In genomic region chr6:16141514-16141913, GRCh38 we compare ENCODE assay signal across 11 cellular contexts. TPM values are rescaled to one million over a fixed set of nuclear protein-coding genes. Genes with fewer than 3 reads are reported as not detected.
DNase-seq lines count a peak whose midpoint lies in the region; ATAC-seq, FAIRE-seq and TF ChIP-seq lines count a peak whose summit lies in the region.
"Had no signal": no experiment of that assay in that cellular context is flagged by ENCODE, and none has a peak within 500 bp of the region (broad histone marks: within the 10 kb centered on the region; RNA-seq: fewer than 3 reads in every experiment).

No MANE protein-coding gene starts in this region.

- no peak overlapping the region for H3K9ac ChIP-seq in GM12878 (ENCODE audit: control insufficient read depth, insufficient read depth, low read length)

- in situ Hi-C loops in GM12878 (cut with MboI), result no loop called here
- in situ Hi-C loops in gastrocnemius medialis (cut with MboI; ENCODE audit: low sequenced_read_pairs in 4 of 4), result no loop called here
- in situ Hi-C loops in ACHN (cut with HindIII; ENCODE audit: low pct_ligation_motif_present, low pct_unique_long_range_greater_than_20kb, low sequenced_read_pairs), result no loop called here

- TF ChIP-seq RAD21 in GM12878 (IDR thresholded peaks at IDR 0.05; ENCODE audit: insufficient read depth, low read depth, low read length), result no peak

- no peak for TF ChIP-seq CTCF in heart left ventricle (IDR thresholded peaks at IDR 0.05)
- no peak for TF ChIP-seq CTCF in GM12878 (IDR thresholded peaks at IDR 0.05 in 2 of 3, conservative IDR thresholded peaks at IDR 0.05 in 1 of 3; ENCODE audit: control insufficient read depth in 2 of 3, extremely low read depth in 1 of 3, insufficient read depth in 1 of 3, low read depth in 3 of 3, low read length in 3 of 3)
- TF ChIP-seq CTCF in gastrocnemius medialis (IDR thresholded peaks at IDR 0.05 in 4 of 5, conservative IDR thresholded peaks at IDR 0.05 in 1 of 5), result no peak

- POLR2A ChIA-PET in GM12878 (lab: Charles Lee), result no interaction called here

- no peak for FAIRE-seq in GM12878 (lab: Jason Lieb, UNC)
- FAIRE-seq: A549, GM18507 had no signal

- TF ChIP-seq POLR2A in heart left ventricle (IDR thresholded peaks at IDR 0.05), result no peak
- no peak for TF ChIP-seq POLR2A in GM12878 (IDR thresholded peaks at IDR 0.05; ENCODE audit: low read depth, low read length)
- TF ChIP-seq POLR2A in gastrocnemius medialis (IDR thresholded peaks at IDR 0.05), result no peak

- DNase-seq in heart left ventricle, result peak in 1 of 5 donors; percentile 38
- DNase-seq in left cardiac atrium, result no peak
- DNase-seq in GM12878 (ENCODE audit: low read depth, low spot score), result no peak
- peak in 1 of 2 donors; percentile 42 for DNase-seq in gastrocnemius medialis
- no peak for DNase-seq in medulla oblongata (ENCODE audit: extremely low spot score)
- DNase-seq in ACHN, result no peak
- DNase-seq: DMS 273 treated with DMSO at 0.1 percent for 48 hours, HCEC 1CT, HFFc6 had no signal

- H3K4me2 ChIP-seq in GM12878 (ENCODE audit: control insufficient read depth, insufficient read depth), result no peak overlapping the region
- H3K4me2 ChIP-seq: A549 had no signal

- no peak for TF ChIP-seq EP300 in GM12878 (IDR thresholded peaks at IDR 0.05; ENCODE audit: borderline replicate concordance in 1 of 2, control insufficient read depth in 1 of 2, low read depth in 2 of 2, low read length in 2 of 2)

- BruUV-seq in GM12878 (replicated peaks; lab: Mats Ljungman, UMichigan), result no TSS peak

- H3K9me3 ChIP-seq in heart left ventricle (no peaks in the 10 kb centered on the region), GM12878 (replicated peaks; ENCODE audit: control insufficient read depth, insufficient read depth, low read length) (no peaks in the 10 kb centered on the region), gastrocnemius medialis (no peaks in the 10 kb centered on the region)
- H3K9me3 ChIP-seq: A549 had no signal

- H3K27ac ChIP-seq in heart left ventricle (no peak overlapping the region), GM12878 (ENCODE audit: control insufficient read depth, insufficient read depth) (no peak overlapping the region), gastrocnemius medialis (peak overlapping the region; percentile 98 to 100 (median 99))
- H3K27ac ChIP-seq: A549 had no signal

- SMC1A ChIA-PET in GM12878 (lab: Charles Lee; ENCODE audit: uncharacterized antibody, unreplicated experiment), result interaction anchor here (0.9 to 4.1 kb wide), 5 partner anchors 9 to 41 kb away, joined by 3 to 30 read pairs (median 5); no protein-coding TSS in a partner anchor

- CTCF ChIA-PET in GM12878 (lab: Yijun Ruan, JAX), result interaction anchor here (3.3 kb wide), 1 partner anchor 9 kb away, joined by 17 read pairs; no protein-coding TSS in a partner anchor

- ATAC-seq in heart left ventricle (peak in 3 of 4 donors; percentile 47 to 76 (median 69)), left cardiac atrium (no peak), GM12878 (no peak), gastrocnemius medialis (peak in 1 of 2 donors; percentile 20)
- ATAC-seq: A549 had no signal

- H3K36me3 ChIP-seq in heart left ventricle (peaks cover 0 to 61% (median 52%) of the 10 kb centered on the region in 9 donors), GM12878 (ENCODE audit: control insufficient read depth in 2 of 2, insufficient read depth in 2 of 2, low read length in 1 of 2) (peaks cover 15 to 51% of the 10 kb centered on the region in 2 experiments), gastrocnemius medialis (peaks cover 0 to 48% of the 10 kb centered on the region in 2 donors)

- intact Hi-C loops in heart left ventricle (cut with DNase I) (no loop called here), left cardiac atrium (cut with DNase I) (no loop called here), GM12878 (cut with micrococcal nuclease; ENCODE audit: unreplicated experiment) (no loop called here), gastrocnemius medialis (cut with DNase I; ENCODE audit: low total_unique reads) (no loop called here)

- H3K4me3 ChIP-seq in heart left ventricle (no peak overlapping the region), GM12878 (no peak overlapping the region), gastrocnemius medialis (no peak overlapping the region)
- H3K4me3 ChIP-seq: A549 had no signal

- H3K4me1 ChIP-seq in heart left ventricle (peaks cover 0 to 65% (median 41%) of the 10 kb centered on the region in 12 donors), GM12878 (ENCODE audit: control insufficient read depth, insufficient read depth, low read length) (peaks cover 5% of the 10 kb centered on the region; the same call in 1 of the 2 replicates), gastrocnemius medialis (peaks cover 95 to 99% of the 10 kb centered on the region in 2 donors)

- H2AFZ ChIP-seq in GM12878 (ENCODE audit: control insufficient read depth, low read depth, low read length), result no peak overlapping the region

- RAD21 ChIA-PET in GM12878 (lab: Charles Lee; ENCODE audit: unreplicated experiment), result no interaction called here

- peaks cover 35% of the 10 kb centered on the region for H3K79me2 ChIP-seq in GM12878 (ENCODE audit: control insufficient read depth, insufficient read depth, low read length)

- H4K20me1 ChIP-seq in GM12878 (ENCODE audit: control insufficient read depth, insufficient read depth), result no peaks in the 10 kb centered on the region; the same call in 1 of the 2 replicates

- H3K27me3 ChIP-seq in heart left ventricle, result no peaks in the 10 kb centered on the region
- H3K27me3 ChIP-seq in GM12878 (replicated peaks in 1 of 2; ENCODE audit: control insufficient read depth in 2 of 2, insufficient read depth in 2 of 2, low read length in 1 of 2), result no peaks in the 10 kb centered on the region
- H3K27me3 ChIP-seq in gastrocnemius medialis, result no peaks in the 10 kb centered on the region

TF ChIP-seq in GM12878, 131 proteins besides CTCF, POLR2A, EP300 and RAD21:
- TF ChIP-seq E2F8 (IDR thresholded peaks at IDR 0.05; ENCODE audit: low read depth, partially characterized antibody), result peak; percentile 37
- no peak for TF ChIP-seq SIN3A (IDR thresholded peaks at IDR 0.05; ENCODE audit: low read depth, low read length)

RNA-seq across cellular contexts. Expression of gene MYLIP, which starts 12.6 kb away (rescaled TPM):
- total RNA-seq in heart left ventricle, result 10 to 100 TPM in 8 of 9 donors, 1 to 10 TPM in 1; 6.6 to 19.9 (median 13.7) TPM
- 10 to 100 TPM in 1 of 2 donors, 1 to 10 TPM in 1; 7.2 to 12.4 TPM for polyA plus RNA-seq in heart left ventricle
- total RNA-seq in left cardiac atrium, result 10 to 100 TPM; 11.3 to 24.0 TPM
- 123 and 131 TPM in 2 replicates for total RNA-seq in GM12878 (2013; cell fraction: nucleolus; rRNA removed)
- total RNA-seq in GM12878 (2014; rRNA removed), result 12.9 and 15.1 TPM in 2 replicates
- 12.8 and 13.0 TPM in 2 replicates for total RNA-seq in GM12878 (2014; rRNA removed; fragmentation: Illumina TruSeq; extraction: Trizol)
- 14.7 and 15.2 TPM in 2 replicates for total RNA-seq in GM12878 (2021)
- 10.8 TPM for polyA plus RNA-seq in GM12878 (2011; ENCODE audit: low read depth)
- 122 and 123 TPM in 2 replicates for polyA plus RNA-seq in GM12878 (2011; rRNA removed)
- 73.6 and 81.0 TPM in 2 replicates for polyA plus RNA-seq in GM12878 (2011; cell fraction: cytosol; rRNA removed)
- polyA plus RNA-seq in GM12878 (2011; cell fraction: nucleus; rRNA removed), result 120 and 147 TPM in 2 replicates
- 11.3 and 20.8 TPM in 2 replicates for polyA plus RNA-seq in GM12878 (2012)
- polyA plus RNA-seq in GM12878 (2014; fragmentation: Illumina TruSeq; extraction: Trizol), result 12.3 and 13.0 TPM in 2 replicates
- polyA plus RNA-seq in GM12878 (2014; fragmentation: Nextera tagmentation; extraction: Ambion mirVana), result 1 to 10 TPM; 5.3 to 5.8 TPM
- polyA plus RNA-seq in GM12878 (2014; rRNA removed), result 14.1 and 16.5 TPM in 2 replicates
- 1 to 10 TPM; 5.6 to 7.1 TPM for polyA plus RNA-seq in GM12878 (2016; fragmentation: Nextera tagmentation; extraction: Ambion mirVana)
- polyA minus RNA-seq in GM12878 (2011; rRNA and poly(A)+ RNA removed), result 124 and 137 TPM in 2 replicates
- polyA minus RNA-seq in GM12878 (2011; cell fraction: cytosol; rRNA and poly(A)+ RNA removed), result 37.2 and 44.1 TPM in 2 replicates
- 67.3 and 86.4 TPM in 2 replicates for polyA minus RNA-seq in GM12878 (2011; cell fraction: nucleus; rRNA and poly(A)+ RNA removed)
- 10 to 100 TPM in 3 of 4 donors, 1 to 10 TPM in 1; 8.9 to 28.6 (median 18.3) TPM for total RNA-seq in gastrocnemius medialis

Comparison
In these comparisons a context has a peak if more than half of its experiments do, and no peak if none do; other contexts are left out.
1. ATAC-seq: peak in heart left ventricle (3 of 4); none in left cardiac atrium (0 of 2) and GM12878 (single experiment).
2. H3K27ac ChIP-seq: peak in gastrocnemius medialis (4 of 4); none in heart left ventricle (0 of 12) and GM12878 (single experiment).